ENCODE assay signal across 1 cellular context in genomic region chr22:26404851-26405357, GRCh38.
TF ChIP-seq lines count a peak whose summit lies in the region.

No MANE protein-coding gene starts in this region.

TF ChIP-seq in K562, 482 proteins besides CTCF, POLR2A, EP300 and RAD21 (continued from another document and continues in another):
- no peak for TF ChIP-seq CEBPZ (IDR thresholded peaks at IDR 0.05; ENCODE audit: borderline replicate concordance, low read depth, low read length)
- no peak for TF ChIP-seq XRCC4 (IDR thresholded peaks at IDR 0.05; ENCODE audit: extremely low read depth, insufficient read depth, insufficient read length)
- TF ChIP-seq MYC (IDR thresholded peaks at IDR 0.05; ENCODE audit: low read depth, low read length): peak; percentile 66; the same call in 1 of the 2 replicates
- no peak for TF ChIP-seq MYC (CRISPR knock-in tag; IDR thresholded peaks at IDR 0.05; ENCODE audit: borderline replicate concordance, low read depth)
- TF ChIP-seq GABPA (tag; conservative IDR thresholded peaks at IDR 0.05; ENCODE audit: low read depth): no peak
- TF ChIP-seq RCOR1 (IDR thresholded peaks at IDR 0.05; ENCODE audit: borderline replicate concordance in 1 of 2, low read depth in 2 of 2, low read length in 2 of 2): peak in 1 of 2 experiments; percentile 96; a peak in 3 of 4 replicates
- no peak for TF ChIP-seq KLF13 (tag; IDR thresholded peaks at IDR 0.05; ENCODE audit: borderline replicate concordance, low read depth)
- TF ChIP-seq MCM7 (IDR thresholded peaks at IDR 0.05): no peak
- TF ChIP-seq ASH1L (IDR thresholded peaks at IDR 0.05; ENCODE audit: borderline replicate concordance, low read depth, partially characterized antibody): no peak
- no peak for TF ChIP-seq PBX2 (CRISPR knock-in tag; IDR thresholded peaks at IDR 0.05; ENCODE audit: low read depth)
- peak; percentile 92 for TF ChIP-seq PBX2 (tag; conservative IDR thresholded peaks at IDR 0.05; ENCODE audit: low read depth)
- no peak for TF ChIP-seq RBM39 (optimal IDR thresholded peaks at IDR 0.05; ENCODE audit: low read depth, low read length)
- no peak for TF ChIP-seq ZNF609 (CRISPR knock-in tag; IDR thresholded peaks at IDR 0.05; ENCODE audit: borderline replicate concordance)
- peak; percentile 63 for TF ChIP-seq ATF3 (IDR thresholded peaks at IDR 0.05)
- TF ChIP-seq ATF3 (CRISPR knock-in tag; conservative IDR thresholded peaks at IDR 0.05): no peak
- TF ChIP-seq PCBP1 (IDR thresholded peaks at IDR 0.05; ENCODE audit: low read depth, low read length, poor library complexity, severe bottlenecking): no peak
- TF ChIP-seq ZNF668 (CRISPR knock-in tag; IDR thresholded peaks at IDR 0.05): no peak
- peak; percentile 26 for TF ChIP-seq PRDM10 (IDR thresholded peaks at IDR 0.05; ENCODE audit: partially characterized antibody)
- TF ChIP-seq KLF16 (IDR thresholded peaks at IDR 0.05): peak; percentile 86
- no peak for TF ChIP-seq HLTF (IDR thresholded peaks at IDR 0.05)
- TF ChIP-seq CTCFL (IDR thresholded peaks at IDR 0.05; ENCODE audit: borderline replicate concordance, insufficient read depth, low read depth, low read length, poor library complexity, severe bottlenecking): no peak
- TF ChIP-seq MAX (CRISPR knock-in tag; IDR thresholded peaks at IDR 0.05): no peak
- peak; percentile 22; the same call in 1 of the 2 replicates for TF ChIP-seq C11orf30 (IDR thresholded peaks at IDR 0.05; ENCODE audit: low read depth)
- no peak for TF ChIP-seq KDM5B (IDR thresholded peaks at IDR 0.05; ENCODE audit: insufficient replicate concordance, low read depth, low read length)
- peak; percentile 55 for TF ChIP-seq TBP (optimal IDR thresholded peaks at IDR 0.05; ENCODE audit: low read depth, low read length)
- TF ChIP-seq RFX7 (CRISPR knock-in tag; IDR thresholded peaks at IDR 0.05): no peak
- TF ChIP-seq BRD4 (IDR thresholded peaks at IDR 0.05): 0 out of 2 replicates have a peak, but pooled peaks have one; percentile 23
- no peak for TF ChIP-seq GTF2E2 (tag; IDR thresholded peaks at IDR 0.05)
- TF ChIP-seq CBX8 (IDR thresholded peaks at IDR 0.05; ENCODE audit: borderline replicate concordance, extremely low read depth, low read depth, low read length, poor library complexity, severe bottlenecking): no peak
- 0 out of 2 replicates have a peak, but pooled peaks have one; percentile 60 for TF ChIP-seq MCM2 (IDR thresholded peaks at IDR 0.05; ENCODE audit: low read depth)
- peak in 1 of 2 experiments; percentile 85; a peak in 2 of 4 replicates for TF ChIP-seq HDAC1 (IDR thresholded peaks at IDR 0.05)
- peak; percentile 66 for TF ChIP-seq ADNP (tag; IDR thresholded peaks at IDR 0.05)
- no peak for TF ChIP-seq MYBL2 (IDR thresholded peaks at IDR 0.05; ENCODE audit: low read depth)
- TF ChIP-seq MYBL2 (CRISPR knock-in tag; IDR thresholded peaks at IDR 0.05; ENCODE audit: borderline replicate concordance): no peak
- no peak for TF ChIP-seq ZC3H4 (CRISPR knock-in tag; IDR thresholded peaks at IDR 0.05; ENCODE audit: borderline replicate concordance)
- TF ChIP-seq TAF1 (IDR thresholded peaks at IDR 0.05; ENCODE audit: control insufficient read depth, extremely low read depth, insufficient read depth, low read length, severe bottlenecking): peak; percentile 22
- no peak for TF ChIP-seq ZNF780A (CRISPR knock-in tag; IDR thresholded peaks at IDR 0.05)
- no peak for TF ChIP-seq THAP7 (CRISPR knock-in tag; IDR thresholded peaks at IDR 0.05)
- 0 out of 2 replicates have a peak, but pooled peaks have one; percentile 57 for TF ChIP-seq TARDBP (IDR thresholded peaks at IDR 0.05)
- TF ChIP-seq POLR3G (IDR thresholded peaks at IDR 0.05; ENCODE audit: extremely low read depth, insufficient read length, insufficient replicate concordance): no peak
